Comparison of ENCODE assay signal across 26 cellular contexts in the genomic region with DNA sequence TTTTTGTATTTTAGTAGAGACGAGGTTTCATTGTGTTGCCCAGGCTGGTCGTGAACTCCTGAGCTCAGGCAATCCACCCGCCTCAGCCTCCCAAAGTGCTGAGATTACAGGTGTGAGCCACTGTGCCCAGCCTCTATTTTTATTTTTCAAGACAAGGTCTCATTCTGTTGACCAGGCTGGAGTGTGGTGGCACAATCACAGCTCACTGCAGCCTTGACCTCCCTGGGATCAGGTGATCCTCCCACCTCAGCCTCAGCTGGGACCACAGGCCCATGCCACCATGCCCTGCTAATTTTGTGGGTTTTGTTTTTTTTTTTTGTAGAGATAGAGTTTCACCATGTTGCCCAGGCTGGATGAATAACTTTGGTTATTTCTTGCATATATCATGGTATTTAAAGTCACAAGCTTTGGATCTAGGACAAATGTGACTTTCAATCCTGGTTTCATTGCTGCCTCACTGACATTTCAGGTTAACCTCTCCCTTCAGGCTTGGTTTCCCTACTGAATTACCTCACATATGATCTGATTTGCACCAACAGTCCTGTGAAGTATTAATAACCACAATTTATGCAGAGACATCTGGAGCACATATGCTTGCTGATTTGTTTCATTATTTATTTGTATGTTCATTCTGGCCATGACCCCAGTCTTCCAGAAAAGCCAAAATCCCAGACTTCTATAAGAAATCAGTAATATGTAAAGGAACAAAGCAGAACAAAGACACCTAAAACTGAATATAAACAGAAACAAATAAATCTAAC. TPM values are rescaled to one million over a fixed set of nuclear protein-coding genes. Genes with fewer than 3 reads are reported as not detected.
A peak's percentile ranks its signal among the peaks of the same experiment; 100 is the strongest.
DNase-seq lines count a peak whose midpoint lies in the region; ATAC-seq and TF ChIP-seq lines count a peak whose summit lies in the region.
"Had no signal": no experiment of that assay in that cellular context is flagged by ENCODE, and none has a peak within 500 bp of the region (broad histone marks: within the 10 kb centered on the region; RNA-seq: fewer than 3 reads in every experiment).

No MANE protein-coding gene starts in this region.

- H3K36me3 ChIP-seq in suprapubic skin (no peaks in the 10 kb centered on the region), thyroid gland (no peaks in the 10 kb centered on the region)
- H3K36me3 ChIP-seq: cardiac muscle cell, left ventricle myocardium inferior, SJCRH30, tibial artery had no signal

- H3K9me3 Mint-ChIP-seq in stimulated activated naive B cell treated with anti-CD40 and anti-IgM and Interleukin-4, amounts not matched to agents 10 μg/mL and 1 μg/mL and 100 μg/mL, for 72 hours: no peaks in the 10 kb centered on the region
- H3K9me3 Mint-ChIP-seq: activated T-helper 17 cell treated with anti-CD3 and anti-CD28 coated beads, Interleukin-2, amount 50 U/mL, for 72 hours had no signal

- DNase-seq in NCI-H446 treated with DMSO at 0.1 percent for 48 hours (lab: John Stamatoyannopoulos, UW) (peak; percentile 23), NCI-H446 (lab: John Stamatoyannopoulos, UW) (no peak), NCI-H524 treated with DMSO at 0.1 percent for 48 hours (lab: John Stamatoyannopoulos, UW) (peak; percentile 55), fibroblast of gingiva (ENCODE audit: low read depth) (peak; percentile 72), suprapubic skin (ENCODE audit: low spot score in 2 of 2) (no peak), thyroid gland (no peak), NCI-H146 treated with DMSO at 0.1 percent for 48 hours (lab: John Stamatoyannopoulos, UW; ENCODE audit: unreplicated experiment) (no peak)
- no peak for DNase-seq in stimulated activated naive B cell treated with anti-CD40 and anti-IgM and Interleukin-4, amounts not matched to agents 10 μg/mL and 1 μg/mL and 100 μg/mL, for 72 hours
- DNase-seq: activated CD4-positive, alpha-beta T cell treated with anti-CD3 and anti-CD28 coated beads, Interleukin-2, amount 50 U/mL, for 48 hours; effector memory CD4-positive, alpha-beta T cell; islet precursor cell; left ventricle myocardium inferior; mesendoderm; naive thymus-derived CD4-positive, alpha-beta T cell; NCI-H187; NCI-H748 treated with DMSO at 0.1 percent for 48 hours; nucleus accumbens; SJCRH30; stimulated activated CD4-positive, alpha-beta T cell treated with anti-CD3 and anti-CD28 coated beads, Interleukin-15, amount 100 ng/mL, for 24 hours; stimulated activated naive CD8-positive, alpha-beta T cell treated with anti-CD3 and anti-CD28 coated beads, Interleukin-15, Interleukin-2, amounts not matched to agents 100 U/mL and 50 U/mL, for 24 hours; tibial artery had no signal

- H3K27me3 Mint-ChIP-seq in stimulated activated naive B cell treated with anti-CD40 and anti-IgM and Interleukin-4, amounts not matched to agents 10 μg/mL and 1 μg/mL and 100 μg/mL, for 72 hours: peaks cover 5% of the 10 kb centered on the region in 2 donors
- H3K27me3 Mint-ChIP-seq: activated naive CD4-positive, alpha-beta T cell treated with anti-CD3 and anti-CD28 coated beads, Interleukin-2, amount 50 U/mL, for 24 hours had no signal

- H3K4me1 ChIP-seq in suprapubic skin (peaks cover 6% of the 10 kb centered on the region), thyroid gland (peaks cover 0 to 3% of the 10 kb centered on the region in 2 donors)
- H3K4me1 ChIP-seq: SJCRH30 had no signal

- intact Hi-C loops in thyroid gland (cut with DNase I): no loop called here

- H3K4me3 Mint-ChIP-seq in stimulated activated naive B cell treated with anti-CD40 and anti-IgM and Interleukin-4, amounts not matched to agents 10 μg/mL and 1 μg/mL and 100 μg/mL, for 72 hours: no peak overlapping the region
- H3K4me3 Mint-ChIP-seq: activated naive CD4-positive, alpha-beta T cell treated with anti-CD3 and anti-CD28 coated beads, Interleukin-2, amount 50 U/mL, for 24 hours; activated T-helper 17 cell treated with anti-CD3 and anti-CD28 coated beads, Interleukin-2, amount 50 U/mL, for 72 hours; naive thymus-derived CD4-positive, alpha-beta T cell had no signal

- WGBS in suprapubic skin: 98% methylated on average over 3 of the region's 3 CpGs
- 94 to 97% methylated on average over 3 of the region's 3 CpGs for WGBS in thyroid gland, 2 donors

- TF ChIP-seq EP300 in suprapubic skin (IDR thresholded peaks at IDR 0.05): no peak

- peak; percentile 69 to 73 for ATAC-seq in stimulated activated naive B cell treated with anti-CD40 and anti-IgM and Interleukin-4, amounts not matched to agents 10 μg/mL and 1 μg/mL and 100 μg/mL, for 72 hours (replicated peaks)
- ATAC-seq: activated T-helper 17 cell treated with anti-CD3 and anti-CD28 coated beads, Interleukin-2, amount 50 U/mL, for 72 hours; naive thymus-derived CD4-positive, alpha-beta T cell; stimulated activated naive CD8-positive, alpha-beta T cell treated with anti-CD3 and anti-CD28 coated beads, Interleukin-15, Interleukin-2, amounts not matched to agents 100 U/mL and 50 U/mL, for 24 hours had no signal

- H3K4me3 ChIP-seq in suprapubic skin (no peak overlapping the region), thyroid gland (replicated peaks in 1 of 3) (no peak overlapping the region)
- H3K4me3 ChIP-seq: cardiac muscle cell, coronary artery, left ventricle myocardium inferior, SJCRH30, tibial artery had no signal

- TF ChIP-seq POLR2A in suprapubic skin (IDR thresholded peaks at IDR 0.05): no peak
- no peak for TF ChIP-seq POLR2A in thyroid gland (IDR thresholded peaks at IDR 0.05)

- no peaks in the 10 kb centered on the region for H3K27me3 ChIP-seq in suprapubic skin
- no peaks in the 10 kb centered on the region for H3K27me3 ChIP-seq in thyroid gland
- H3K27me3 ChIP-seq: cardiac muscle cell, SJCRH30, tibial artery had no signal

- H3K27ac Mint-ChIP-seq in stimulated activated naive B cell treated with anti-CD40 and anti-IgM and Interleukin-4, amounts not matched to agents 10 μg/mL and 1 μg/mL and 100 μg/mL, for 72 hours: peak overlapping the region; percentile 14
- H3K27ac Mint-ChIP-seq: activated naive CD4-positive, alpha-beta T cell treated with anti-CD3 and anti-CD28 coated beads, Interleukin-2, amount 50 U/mL, for 24 hours; activated T-helper 17 cell treated with anti-CD3 and anti-CD28 coated beads, Interleukin-2, amount 50 U/mL, for 72 hours; naive thymus-derived CD4-positive, alpha-beta T cell had no signal

- H3K27ac ChIP-seq in suprapubic skin: no peak overlapping the region
- H3K27ac ChIP-seq in thyroid gland: no peak overlapping the region
- H3K27ac ChIP-seq: 22Rv1, cardiac muscle cell, coronary artery, left ventricle myocardium inferior, SJCRH30, tibial artery had no signal

- H3K4me1 Mint-ChIP-seq in stimulated activated naive B cell treated with anti-CD40 and anti-IgM and Interleukin-4, amounts not matched to agents 10 μg/mL and 1 μg/mL and 100 μg/mL, for 72 hours: peaks cover 0 to 16% of the 10 kb centered on the region in 2 donors
- H3K4me1 Mint-ChIP-seq: activated naive CD4-positive, alpha-beta T cell treated with anti-CD3 and anti-CD28 coated beads, Interleukin-2, amount 50 U/mL, for 24 hours; activated T-helper 17 cell treated with anti-CD3 and anti-CD28 coated beads, Interleukin-2, amount 50 U/mL, for 72 hours had no signal

- TF ChIP-seq CTCF in suprapubic skin (IDR thresholded peaks at IDR 0.05) (no peak), thyroid gland (IDR thresholded peaks at IDR 0.05) (no peak)

- H3K9me3 ChIP-seq in suprapubic skin (no peaks in the 10 kb centered on the region), thyroid gland (no peaks in the 10 kb centered on the region)
- H3K9me3 ChIP-seq: left ventricle myocardium inferior, SJCRH30, tibial artery had no signal

- H3K36me3 Mint-ChIP-seq in stimulated activated naive B cell treated with anti-CD40 and anti-IgM and Interleukin-4, amounts not matched to agents 10 μg/mL and 1 μg/mL and 100 μg/mL, for 72 hours: peaks cover 0 to 1% of the 10 kb centered on the region in 2 donors
- H3K36me3 Mint-ChIP-seq: activated naive CD4-positive, alpha-beta T cell treated with anti-CD3 and anti-CD28 coated beads, Interleukin-2, amount 50 U/mL, for 24 hours; naive thymus-derived CD4-positive, alpha-beta T cell had no signal

RNA-seq across cellular contexts. Expression of a gene that starts 17.5 kb away (rescaled TPM):
- total RNA-seq in suprapubic skin (10 to 100 TPM in 3 of 4 donors, 1 to 10 TPM in 1; 5.8 to 15.2 (median 11.4) TPM), thyroid gland (10 to 100 TPM; 33.9 to 72.7 (median 40.8) TPM)

Comparison
In these comparisons a context has a peak if more than half of its experiments do, and no peak if none do; other contexts are left out.
1. DNase-seq: peak in NCI-H446 treated with DMSO at 0.1 percent for 48 hours (single experiment), NCI-H524 treated with DMSO at 0.1 percent for 48 hours (single experiment) and fibroblast of gingiva (single experiment); none in NCI-H446 (0 of 2), stimulated activated naive B cell treated with anti-CD40 and anti-IgM and Interleukin-4, amounts not matched to agents 10 μg/mL and 1 μg/mL and 100 μg/mL, for 72 hours (single experiment), suprapubic skin (0 of 2), thyroid gland (0 of 2) and NCI-H146 treated with DMSO at 0.1 percent for 48 hours (single experiment).